In genomic region chr7:95485749-95486148, GRCh38 we compare ENCODE assay signal across 1 cellular context.
TF ChIP-seq lines count a peak whose summit lies in the region.

A gene with protein sequence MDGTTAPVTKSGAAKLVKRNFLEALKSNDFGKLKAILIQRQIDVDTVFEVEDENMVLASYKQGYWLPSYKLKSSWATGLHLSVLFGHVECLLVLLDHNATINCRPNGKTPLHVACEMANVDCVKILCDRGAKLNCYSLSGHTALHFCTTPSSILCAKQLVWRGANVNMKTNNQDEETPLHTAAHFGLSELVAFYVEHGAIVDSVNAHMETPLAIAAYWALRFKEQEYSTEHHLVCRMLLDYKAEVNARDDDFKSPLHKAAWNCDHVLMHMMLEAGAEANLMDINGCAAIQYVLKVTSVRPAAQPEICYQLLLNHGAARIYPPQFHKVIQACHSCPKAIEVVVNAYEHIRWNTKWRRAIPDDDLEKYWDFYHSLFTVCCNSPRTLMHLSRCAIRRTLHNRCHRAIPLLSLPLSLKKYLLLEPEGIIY (plus strand): TSS chr7:95485943. CDS start chr7:95485972, 29 bp downstream.

TF ChIP-seq in HepG2, 621 proteins besides CTCF, POLR2A, EP300 and RAD21 (continued from another document):
- TF ChIP-seq, protein P1, sequence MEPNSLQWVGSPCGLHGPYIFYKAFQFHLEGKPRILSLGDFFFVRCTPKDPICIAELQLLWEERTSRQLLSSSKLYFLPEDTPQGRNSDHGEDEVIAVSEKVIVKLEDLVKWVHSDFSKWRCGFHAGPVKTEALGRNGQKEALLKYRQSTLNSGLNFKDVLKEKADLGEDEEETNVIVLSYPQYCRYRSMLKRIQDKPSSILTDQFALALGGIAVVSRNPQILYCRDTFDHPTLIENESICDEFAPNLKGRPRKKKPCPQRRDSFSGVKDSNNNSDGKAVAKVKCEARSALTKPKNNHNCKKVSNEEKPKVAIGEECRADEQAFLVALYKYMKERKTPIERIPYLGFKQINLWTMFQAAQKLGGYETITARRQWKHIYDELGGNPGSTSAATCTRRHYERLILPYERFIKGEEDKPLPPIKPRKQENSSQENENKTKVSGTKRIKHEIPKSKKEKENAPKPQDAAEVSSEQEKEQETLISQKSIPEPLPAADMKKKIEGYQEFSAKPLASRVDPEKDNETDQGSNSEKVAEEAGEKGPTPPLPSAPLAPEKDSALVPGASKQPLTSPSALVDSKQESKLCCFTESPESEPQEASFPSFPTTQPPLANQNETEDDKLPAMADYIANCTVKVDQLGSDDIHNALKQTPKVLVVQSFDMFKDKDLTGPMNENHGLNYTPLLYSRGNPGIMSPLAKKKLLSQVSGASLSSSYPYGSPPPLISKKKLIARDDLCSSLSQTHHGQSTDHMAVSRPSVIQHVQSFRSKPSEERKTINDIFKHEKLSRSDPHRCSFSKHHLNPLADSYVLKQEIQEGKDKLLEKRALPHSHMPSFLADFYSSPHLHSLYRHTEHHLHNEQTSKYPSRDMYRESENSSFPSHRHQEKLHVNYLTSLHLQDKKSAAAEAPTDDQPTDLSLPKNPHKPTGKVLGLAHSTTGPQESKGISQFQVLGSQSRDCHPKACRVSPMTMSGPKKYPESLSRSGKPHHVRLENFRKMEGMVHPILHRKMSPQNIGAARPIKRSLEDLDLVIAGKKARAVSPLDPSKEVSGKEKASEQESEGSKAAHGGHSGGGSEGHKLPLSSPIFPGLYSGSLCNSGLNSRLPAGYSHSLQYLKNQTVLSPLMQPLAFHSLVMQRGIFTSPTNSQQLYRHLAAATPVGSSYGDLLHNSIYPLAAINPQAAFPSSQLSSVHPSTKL (CRISPR knock-in tag; IDR thresholded peaks at IDR 0.05), result 0 out of 2 replicates have a peak, but pooled peaks have one; percentile 14
- TF ChIP-seq, protein P2, sequence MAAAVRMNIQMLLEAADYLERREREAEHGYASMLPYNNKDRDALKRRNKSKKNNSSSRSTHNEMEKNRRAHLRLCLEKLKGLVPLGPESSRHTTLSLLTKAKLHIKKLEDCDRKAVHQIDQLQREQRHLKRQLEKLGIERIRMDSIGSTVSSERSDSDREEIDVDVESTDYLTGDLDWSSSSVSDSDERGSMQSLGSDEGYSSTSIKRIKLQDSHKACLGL (CRISPR knock-in tag; IDR thresholded peaks at IDR 0.05), result no peak
- no peak for TF ChIP-seq EZH2 (conservative IDR thresholded peaks at IDR 0.05; ENCODE audit: low read depth, low read length)
- TF ChIP-seq, protein P3, sequence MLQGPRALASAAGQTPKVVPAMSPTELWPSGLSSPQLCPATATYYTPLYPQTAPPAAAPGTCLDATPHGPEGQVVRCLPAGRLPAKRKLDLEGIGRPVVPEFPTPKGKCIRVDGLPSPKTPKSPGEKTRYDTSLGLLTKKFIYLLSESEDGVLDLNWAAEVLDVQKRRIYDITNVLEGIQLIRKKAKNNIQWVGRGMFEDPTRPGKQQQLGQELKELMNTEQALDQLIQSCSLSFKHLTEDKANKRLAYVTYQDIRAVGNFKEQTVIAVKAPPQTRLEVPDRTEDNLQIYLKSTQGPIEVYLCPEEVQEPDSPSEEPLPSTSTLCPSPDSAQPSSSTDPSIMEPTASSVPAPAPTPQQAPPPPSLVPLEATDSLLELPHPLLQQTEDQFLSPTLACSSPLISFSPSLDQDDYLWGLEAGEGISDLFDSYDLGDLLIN (CRISPR knock-in tag; IDR thresholded peaks at IDR 0.05; ENCODE audit: borderline replicate concordance), result no peak
- TF ChIP-seq STAT5B (CRISPR knock-in tag; IDR thresholded peaks at IDR 0.05), result no peak
- TF ChIP-seq ZFP36L1 (CRISPR knock-in tag; IDR thresholded peaks at IDR 0.05), result no peak
